1 cellular context compared by ENCODE assay signal in the genomic region with DNA sequence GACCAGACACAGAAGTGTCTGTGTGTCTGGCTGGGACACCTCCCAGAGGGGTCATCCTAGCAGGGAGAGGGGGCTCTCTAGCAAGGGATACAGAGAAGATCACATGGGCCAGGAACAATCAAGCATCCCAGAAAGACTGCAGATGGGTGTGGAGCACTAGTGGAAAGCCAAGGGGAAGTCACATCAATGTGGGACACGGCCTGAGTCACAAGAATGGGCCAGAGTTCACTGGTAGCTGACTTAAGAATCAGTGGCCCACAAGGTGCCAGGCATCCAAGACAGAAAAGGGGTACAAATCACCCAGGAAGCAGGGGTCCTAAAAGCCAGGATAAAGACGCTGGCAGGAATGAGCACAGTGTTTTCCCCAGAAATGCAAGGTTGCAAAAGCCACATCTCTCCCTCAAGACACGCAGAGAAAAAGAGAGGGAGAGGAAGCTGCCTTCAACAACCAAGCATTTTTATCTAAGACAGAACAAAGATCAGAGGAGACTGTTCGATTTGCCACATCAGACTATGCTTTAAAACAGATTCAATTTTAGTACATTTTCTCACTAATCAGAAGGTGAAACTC.
TF ChIP-seq lines count a peak whose summit lies in the region.

No MANE protein-coding gene starts in this region.

TF ChIP-seq in H1, 55 proteins besides CTCF, POLR2A, EP300 and RAD21 (continued from another document):
- TF ChIP-seq TEAD4 (IDR thresholded peaks at IDR 0.05; ENCODE audit: low read depth, low read length) (no peak), TAF7 (optimal IDR thresholded peaks at IDR 0.05; ENCODE audit: borderline replicate concordance, low read depth, low read length) (no peak), TBP (IDR thresholded peaks at IDR 0.05; ENCODE audit: low read depth, low read length) (no peak), EZH2 (IDR thresholded peaks at IDR 0.05; ENCODE audit: low read depth, low read length, severe bottlenecking) (no peak), SP4 (IDR thresholded peaks at IDR 0.05; ENCODE audit: low read length) (no peak), NANOG (IDR thresholded peaks at IDR 0.05; ENCODE audit: insufficient read depth, low read depth, low read length, poor library complexity, severe bottlenecking) (no peak)
- TF ChIP-seq, protein P1, sequence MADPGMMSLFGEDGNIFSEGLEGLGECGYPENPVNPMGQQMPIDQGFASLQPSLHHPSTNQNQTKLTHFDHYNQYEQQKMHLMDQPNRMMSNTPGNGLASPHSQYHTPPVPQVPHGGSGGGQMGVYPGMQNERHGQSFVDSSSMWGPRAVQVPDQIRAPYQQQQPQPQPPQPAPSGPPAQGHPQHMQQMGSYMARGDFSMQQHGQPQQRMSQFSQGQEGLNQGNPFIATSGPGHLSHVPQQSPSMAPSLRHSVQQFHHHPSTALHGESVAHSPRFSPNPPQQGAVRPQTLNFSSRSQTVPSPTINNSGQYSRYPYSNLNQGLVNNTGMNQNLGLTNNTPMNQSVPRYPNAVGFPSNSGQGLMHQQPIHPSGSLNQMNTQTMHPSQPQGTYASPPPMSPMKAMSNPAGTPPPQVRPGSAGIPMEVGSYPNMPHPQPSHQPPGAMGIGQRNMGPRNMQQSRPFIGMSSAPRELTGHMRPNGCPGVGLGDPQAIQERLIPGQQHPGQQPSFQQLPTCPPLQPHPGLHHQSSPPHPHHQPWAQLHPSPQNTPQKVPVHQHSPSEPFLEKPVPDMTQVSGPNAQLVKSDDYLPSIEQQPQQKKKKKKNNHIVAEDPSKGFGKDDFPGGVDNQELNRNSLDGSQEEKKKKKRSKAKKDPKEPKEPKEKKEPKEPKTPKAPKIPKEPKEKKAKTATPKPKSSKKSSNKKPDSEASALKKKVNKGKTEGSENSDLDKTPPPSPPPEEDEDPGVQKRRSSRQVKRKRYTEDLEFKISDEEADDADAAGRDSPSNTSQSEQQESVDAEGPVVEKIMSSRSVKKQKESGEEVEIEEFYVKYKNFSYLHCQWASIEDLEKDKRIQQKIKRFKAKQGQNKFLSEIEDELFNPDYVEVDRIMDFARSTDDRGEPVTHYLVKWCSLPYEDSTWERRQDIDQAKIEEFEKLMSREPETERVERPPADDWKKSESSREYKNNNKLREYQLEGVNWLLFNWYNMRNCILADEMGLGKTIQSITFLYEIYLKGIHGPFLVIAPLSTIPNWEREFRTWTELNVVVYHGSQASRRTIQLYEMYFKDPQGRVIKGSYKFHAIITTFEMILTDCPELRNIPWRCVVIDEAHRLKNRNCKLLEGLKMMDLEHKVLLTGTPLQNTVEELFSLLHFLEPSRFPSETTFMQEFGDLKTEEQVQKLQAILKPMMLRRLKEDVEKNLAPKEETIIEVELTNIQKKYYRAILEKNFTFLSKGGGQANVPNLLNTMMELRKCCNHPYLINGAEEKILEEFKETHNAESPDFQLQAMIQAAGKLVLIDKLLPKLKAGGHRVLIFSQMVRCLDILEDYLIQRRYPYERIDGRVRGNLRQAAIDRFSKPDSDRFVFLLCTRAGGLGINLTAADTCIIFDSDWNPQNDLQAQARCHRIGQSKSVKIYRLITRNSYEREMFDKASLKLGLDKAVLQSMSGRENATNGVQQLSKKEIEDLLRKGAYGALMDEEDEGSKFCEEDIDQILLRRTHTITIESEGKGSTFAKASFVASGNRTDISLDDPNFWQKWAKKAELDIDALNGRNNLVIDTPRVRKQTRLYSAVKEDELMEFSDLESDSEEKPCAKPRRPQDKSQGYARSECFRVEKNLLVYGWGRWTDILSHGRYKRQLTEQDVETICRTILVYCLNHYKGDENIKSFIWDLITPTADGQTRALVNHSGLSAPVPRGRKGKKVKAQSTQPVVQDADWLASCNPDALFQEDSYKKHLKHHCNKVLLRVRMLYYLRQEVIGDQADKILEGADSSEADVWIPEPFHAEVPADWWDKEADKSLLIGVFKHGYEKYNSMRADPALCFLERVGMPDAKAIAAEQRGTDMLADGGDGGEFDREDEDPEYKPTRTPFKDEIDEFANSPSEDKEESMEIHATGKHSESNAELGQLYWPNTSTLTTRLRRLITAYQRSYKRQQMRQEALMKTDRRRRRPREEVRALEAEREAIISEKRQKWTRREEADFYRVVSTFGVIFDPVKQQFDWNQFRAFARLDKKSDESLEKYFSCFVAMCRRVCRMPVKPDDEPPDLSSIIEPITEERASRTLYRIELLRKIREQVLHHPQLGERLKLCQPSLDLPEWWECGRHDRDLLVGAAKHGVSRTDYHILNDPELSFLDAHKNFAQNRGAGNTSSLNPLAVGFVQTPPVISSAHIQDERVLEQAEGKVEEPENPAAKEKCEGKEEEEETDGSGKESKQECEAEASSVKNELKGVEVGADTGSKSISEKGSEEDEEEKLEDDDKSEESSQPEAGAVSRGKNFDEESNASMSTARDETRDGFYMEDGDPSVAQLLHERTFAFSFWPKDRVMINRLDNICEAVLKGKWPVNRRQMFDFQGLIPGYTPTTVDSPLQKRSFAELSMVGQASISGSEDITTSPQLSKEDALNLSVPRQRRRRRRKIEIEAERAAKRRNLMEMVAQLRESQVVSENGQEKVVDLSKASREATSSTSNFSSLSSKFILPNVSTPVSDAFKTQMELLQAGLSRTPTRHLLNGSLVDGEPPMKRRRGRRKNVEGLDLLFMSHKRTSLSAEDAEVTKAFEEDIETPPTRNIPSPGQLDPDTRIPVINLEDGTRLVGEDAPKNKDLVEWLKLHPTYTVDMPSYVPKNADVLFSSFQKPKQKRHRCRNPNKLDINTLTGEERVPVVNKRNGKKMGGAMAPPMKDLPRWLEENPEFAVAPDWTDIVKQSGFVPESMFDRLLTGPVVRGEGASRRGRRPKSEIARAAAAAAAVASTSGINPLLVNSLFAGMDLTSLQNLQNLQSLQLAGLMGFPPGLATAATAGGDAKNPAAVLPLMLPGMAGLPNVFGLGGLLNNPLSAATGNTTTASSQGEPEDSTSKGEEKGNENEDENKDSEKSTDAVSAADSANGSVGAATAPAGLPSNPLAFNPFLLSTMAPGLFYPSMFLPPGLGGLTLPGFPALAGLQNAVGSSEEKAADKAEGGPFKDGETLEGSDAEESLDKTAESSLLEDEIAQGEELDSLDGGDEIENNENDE (IDR thresholded peaks at IDR 0.05; ENCODE audit: insufficient replicate concordance, low read length): no peak
- TF ChIP-seq, protein P2, sequence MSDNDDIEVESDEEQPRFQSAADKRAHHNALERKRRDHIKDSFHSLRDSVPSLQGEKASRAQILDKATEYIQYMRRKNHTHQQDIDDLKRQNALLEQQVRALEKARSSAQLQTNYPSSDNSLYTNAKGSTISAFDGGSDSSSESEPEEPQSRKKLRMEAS (IDR thresholded peaks at IDR 0.05): no peak
